ENCODE assay signal across 8 cellular contexts in the genomic region with DNA sequence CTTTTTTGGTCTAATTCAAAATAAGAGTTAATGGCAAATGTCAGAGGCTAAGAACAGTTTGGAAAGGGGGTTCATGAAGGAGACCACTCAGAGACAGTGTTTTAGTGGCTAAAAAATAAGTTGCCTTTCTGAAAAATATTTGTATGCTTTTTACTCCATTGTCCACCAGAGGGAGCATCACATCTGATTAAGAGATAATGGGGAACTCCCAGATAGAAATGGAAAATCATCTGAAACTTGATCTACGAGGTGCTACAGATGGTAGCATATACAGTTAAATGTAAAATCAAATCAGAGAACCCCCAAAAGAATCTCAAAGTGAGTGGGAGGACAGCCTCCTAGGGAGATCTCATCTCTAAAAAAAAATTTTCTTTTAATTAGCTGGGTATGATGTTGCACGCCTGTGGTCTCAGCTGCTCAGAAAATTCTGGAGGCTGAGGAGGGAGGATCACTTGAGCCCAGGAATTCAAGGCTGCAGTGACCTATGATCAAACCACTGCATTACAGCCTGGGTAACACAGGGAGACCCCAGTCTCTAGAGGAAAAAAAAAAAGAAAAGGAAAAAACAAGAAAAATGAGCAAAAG. TPM values are rescaled to one million over a fixed set of nuclear protein-coding genes. Genes with fewer than 3 reads are reported as not detected.
DNase-seq lines count a peak whose midpoint lies in the region; ATAC-seq, FAIRE-seq and TF ChIP-seq lines count a peak whose summit lies in the region.

No MANE protein-coding gene starts in this region.

- no peaks in the 10 kb centered on the region; the same call in 1 of the 2 replicates for H3K4me1 ChIP-seq in GM12878 (ENCODE audit: control insufficient read depth, insufficient read depth, low read length)
- peaks cover 0 to 4% (median under 1%) of the 10 kb centered on the region in 4 donors for H3K4me1 ChIP-seq in tibial nerve

- FAIRE-seq in GM12878 (lab: Jason Lieb, UNC) (no peak), H54 (lab: Jason Lieb, UNC) (no peak)

- no peak overlapping the region for H3K4me2 ChIP-seq in GM12878 (ENCODE audit: control insufficient read depth, insufficient read depth)

- WGBS in GM12878 (ENCODE audit: insufficient coverage, insufficient replicate concordance, low lambda C conversion rate, missing lambda C conversion rate): 50% methylated on average over 2 of the region's 2 CpGs
- 48 to 51% methylated on average over 2 of the region's 2 CpGs for WGBS in tibial nerve, 2 donors

- in situ Hi-C loops in GM12878 (cut with MboI): loop anchor here (5.0 kb wide), 2 partner anchors 200 to 260 kb away; no protein-coding TSS in a partner anchor

- peak; percentile 81 for TF ChIP-seq RAD21 in GM12878 (IDR thresholded peaks at IDR 0.05; ENCODE audit: insufficient read depth, low read depth, low read length)

- RAD21 ChIA-PET in GM12878 (lab: Charles Lee; ENCODE audit: unreplicated experiment): interaction anchor here (0.6 to 2.3 kb wide), 7 partner anchors 10 to 474 kb away, joined by 3 to 9 read pairs (median 3); a partner anchor contains a TSS

- no peak overlapping the region for H3K27ac ChIP-seq in GM12878 (ENCODE audit: control insufficient read depth, insufficient read depth)
- no peak overlapping the region for H3K27ac ChIP-seq in tibial nerve

- no peak for TF ChIP-seq EP300 in GM12878 (IDR thresholded peaks at IDR 0.05; ENCODE audit: borderline replicate concordance in 1 of 2, control insufficient read depth in 1 of 2, low read depth in 2 of 2, low read length in 2 of 2)
- TF ChIP-seq EP300 in tibial nerve (IDR thresholded peaks at IDR 0.05): no peak

- no peaks in the 10 kb centered on the region for H4K20me1 ChIP-seq in GM12878 (ENCODE audit: control insufficient read depth, insufficient read depth)

- intact Hi-C loops in CD14-positive monocyte (cut with micrococcal nuclease) (loop anchor here in 1 of 2 donors (5.0 kb wide), 1 partner anchor 255 kb away; no protein-coding TSS in a partner anchor), GM12878 (cut with micrococcal nuclease; ENCODE audit: unreplicated experiment) (loop anchor here (1.0 kb wide), 2 partner anchors 202 to 257 kb away; no protein-coding TSS in a partner anchor)

- DNase-seq in CD14-positive monocyte (ENCODE audit: low spot score) (no peak), NCI-H69 (lab: John Stamatoyannopoulos, UW) (peak; percentile 83), GM12878 (ENCODE audit: low read depth, low spot score) (no peak), kidney tubule cell (ENCODE audit: low spot score) (peak; percentile 82), tibial nerve (ENCODE audit: low spot score in 2 of 2) (peak in 1 of 2 donors; percentile 52), H54 (ENCODE audit: insufficient read length, low spot score) (no peak)

- H3K4me3 ChIP-seq in GM12878 (no peak overlapping the region), tibial nerve (no peak overlapping the region)

- H3K9me3 ChIP-seq in GM12878 (replicated peaks; ENCODE audit: control insufficient read depth, insufficient read depth, low read length) (no peaks in the 10 kb centered on the region), tibial nerve (no peaks in the 10 kb centered on the region)

- TF ChIP-seq CTCF in CD14-positive monocyte (IDR thresholded peaks at IDR 0.05) (peak; percentile 77), GM12878 (IDR thresholded peaks at IDR 0.05 in 2 of 3, conservative IDR thresholded peaks at IDR 0.05 in 1 of 3; ENCODE audit: control insufficient read depth in 2 of 3, extremely low read depth in 1 of 3, insufficient read depth in 1 of 3, low read depth in 3 of 3, low read length in 3 of 3) (peak; percentile 52 to 78 (median 57); a peak in 5 of 6 replicates), tibial nerve (IDR thresholded peaks at IDR 0.05) (peak; percentile 62 to 77 (median 70))

- no peaks in the 10 kb centered on the region for H3K27me3 ChIP-seq in GM12878 (replicated peaks in 1 of 2; ENCODE audit: control insufficient read depth in 2 of 2, insufficient read depth in 2 of 2, low read length in 1 of 2)
- H3K27me3 ChIP-seq in tibial nerve: no peaks in the 10 kb centered on the region

- H3K4me3 Mint-ChIP-seq in CD14-positive monocyte: no peak overlapping the region

- no TSS peak for BruUV-seq in GM12878 (replicated peaks; lab: Mats Ljungman, UMichigan)

- H3K27ac Mint-ChIP-seq in CD14-positive monocyte: peak overlapping the region in 2 of 7 donors; percentile 69 to 81

- H3K36me3 ChIP-seq in GM12878 (ENCODE audit: control insufficient read depth in 2 of 2, insufficient read depth in 2 of 2, low read length in 1 of 2) (no peaks in the 10 kb centered on the region; a peak in 1 of 4 replicates), tibial nerve (no peaks in the 10 kb centered on the region)

- no peaks in the 10 kb centered on the region for H3K27me3 Mint-ChIP-seq in CD14-positive monocyte (ENCODE audit: low read depth in 3 of 3)

- H3K79me2 ChIP-seq in GM12878 (ENCODE audit: control insufficient read depth, insufficient read depth, low read length): no peaks in the 10 kb centered on the region; the same call in 1 of the 2 replicates

- peaks cover 6% of the 10 kb centered on the region for H3K4me1 Mint-ChIP-seq in CD14-positive monocyte

- TF ChIP-seq POLR2A in GM12878 (IDR thresholded peaks at IDR 0.05; ENCODE audit: low read depth, low read length) (no peak), tibial nerve (IDR thresholded peaks at IDR 0.05) (no peak), H54 (IDR thresholded peaks at IDR 0.05; ENCODE audit: low read depth, low read length) (no peak)

- no peaks in the 10 kb centered on the region for H3K36me3 Mint-ChIP-seq in CD14-positive monocyte

- CTCF ChIA-PET in GM12878 (lab: Yijun Ruan, JAX): interaction anchor here (0.6 to 2.4 kb wide), 33 partner anchors 8 to 1077 kb away, joined by 3 to 18 read pairs (median 4); a partner anchor contains a TSS

- no peak overlapping the region; the same call in 1 of the 2 replicates for H2AFZ ChIP-seq in GM12878 (ENCODE audit: control insufficient read depth, low read depth, low read length)

- no peak overlapping the region for H3K9ac ChIP-seq in GM12878 (ENCODE audit: control insufficient read depth, insufficient read depth, low read length)

- no peaks in the 10 kb centered on the region for H3K9me3 Mint-ChIP-seq in CD14-positive monocyte

- SMC1A ChIA-PET in GM12878 (lab: Charles Lee; ENCODE audit: uncharacterized antibody, unreplicated experiment): interaction anchor here (0.7 to 1.5 kb wide), 18 partner anchors 9 to 486 kb away, joined by 3 to 8 read pairs (median 3); no protein-coding TSS in a partner anchor

- POLR2A ChIA-PET in GM12878 (lab: Charles Lee): interaction anchor here (1.6 kb wide), 1 partner anchor 9 kb away, joined by 6 read pairs; a partner anchor contains a TSS

- ATAC-seq in GM18502 (IDR thresholded peaks at IDR 0.05; ENCODE audit: poor library complexity, unreplicated experiment): peak; percentile 72
- ATAC-seq in HG03439 (IDR thresholded peaks at IDR 0.05; ENCODE audit: unreplicated experiment): peak; percentile 53
- peak; percentile 86 for ATAC-seq in GM12878

TF ChIP-seq in GM12878, 131 proteins besides CTCF, POLR2A, EP300 and RAD21 (continues in another document):
- TF ChIP-seq SMC3 (IDR thresholded peaks at IDR 0.05; ENCODE audit: borderline replicate concordance, low read length): peak; percentile 85
- TF ChIP-seq MEF2A (IDR thresholded peaks at IDR 0.05; ENCODE audit: insufficient read depth, low read depth, low read length): 0 out of 2 replicates have a peak, but pooled peaks have one; percentile 31
- 0 out of 2 replicates have a peak, but pooled peaks have one; percentile 20 for TF ChIP-seq NR2F1 (conservative IDR thresholded peaks at IDR 0.05)
- TF ChIP-seq ZNF217 (IDR thresholded peaks at IDR 0.05): no peak

RNA-seq across cellular contexts. Expression of a gene that starts 9.7 kb away (rescaled TPM):
- polyA plus RNA-seq in CD14-positive monocyte (1 to 10 TPM; 4.0 to 8.4 TPM), GM12878 (2011; rRNA removed) (54.0 and 60.6 TPM in 2 replicates), GM12878 (2014; fragmentation: Illumina TruSeq; extraction: Trizol) (18.3 and 28.6 TPM in 2 replicates), GM12878 (2014; fragmentation: Nextera tagmentation; extraction: Ambion mirVana) (10 to 100 TPM; 18.8 to 24.4 TPM), GM12878 (2014; rRNA removed) (22.4 and 25.2 TPM in 2 replicates), GM12878 (2016; fragmentation: Nextera tagmentation; extraction: Ambion mirVana) (10 to 100 TPM; 29.4 to 31.0 TPM)
- total RNA-seq in GM12878 (2013; cell fraction: nucleolus; rRNA removed): 116 and 124 TPM in 2 replicates
- total RNA-seq in GM12878 (2014; rRNA removed) (28.1 and 28.8 TPM in 2 replicates), GM12878 (2014; rRNA removed; fragmentation: Illumina TruSeq; extraction: Trizol) (20.8 and 23.6 TPM in 2 replicates), GM12878 (2021) (21.3 and 24.5 TPM in 2 replicates), tibial nerve (10 to 100 TPM; 22.2 to 30.3 (median 27.0) TPM)
- polyA plus RNA-seq in GM12878 (2011; ENCODE audit: low read depth): 15.0 TPM
- 28.5 and 29.1 TPM in 2 replicates for polyA plus RNA-seq in GM12878 (2011; cell fraction: cytosol; rRNA removed)
- 22.1 and 23.3 TPM in 2 replicates for polyA plus RNA-seq in GM12878 (2011; cell fraction: nucleus; rRNA removed)
- 19.8 and 22.6 TPM in 2 replicates for polyA plus RNA-seq in GM12878 (2012)
- 44.3 and 44.4 TPM in 2 replicates for polyA minus RNA-seq in GM12878 (2011; rRNA and poly(A)+ RNA removed)
- 10.4 and 13.8 TPM in 2 replicates for polyA minus RNA-seq in GM12878 (2011; cell fraction: cytosol; rRNA and poly(A)+ RNA removed)
- polyA minus RNA-seq in GM12878 (2011; cell fraction: nucleus; rRNA and poly(A)+ RNA removed): 36.3 and 63.3 TPM in 2 replicates

Comparison
In these comparisons a context has a peak if more than half of its experiments do, and no peak if none do; other contexts are left out.
1. DNase-seq: peak in NCI-H69 (single experiment) and kidney tubule cell (single experiment); none in CD14-positive monocyte (single experiment), GM12878 (single experiment) and H54 (single experiment).
2. Peak in every context shown above with its lines, with median percentiles within 50 percentile points of each other: CTCF ChIP-seq and ATAC-seq.